1 cellular context compared by ENCODE assay signal in genomic region chr1:9553736-9554144, GRCh38.
TF ChIP-seq lines count a peak whose summit lies in the region.

No MANE protein-coding gene starts in this region.

TF ChIP-seq in HepG2, 621 proteins besides CTCF, POLR2A, EP300 and RAD21 (continued from another document and continues in another):
- TF ChIP-seq ZNF232 (CRISPR knock-in tag; IDR thresholded peaks at IDR 0.05; ENCODE audit: borderline replicate concordance), result no peak; the same call in 1 of the 2 replicates
- TF ChIP-seq GMEB1 (CRISPR knock-in tag; IDR thresholded peaks at IDR 0.05; ENCODE audit: borderline replicate concordance), result peak; percentile 59; the same call in 1 of the 2 replicates
- TF ChIP-seq MAFG (CRISPR knock-in tag; IDR thresholded peaks at IDR 0.05), result no peak
- no peak for TF ChIP-seq MTF2 (CRISPR knock-in tag; IDR thresholded peaks at IDR 0.05; ENCODE audit: borderline replicate concordance)
- no peak for TF ChIP-seq YY1 (IDR thresholded peaks at IDR 0.05; ENCODE audit: insufficient read depth, insufficient replicate concordance, low read depth, low read length)
- 0 out of 2 replicates have a peak, but pooled peaks have one; percentile 39 for TF ChIP-seq ZNF121 (CRISPR knock-in tag; IDR thresholded peaks at IDR 0.05)
- peak; percentile 73; the same call in 1 of the 2 replicates for TF ChIP-seq TFAP4 (IDR thresholded peaks at IDR 0.05; ENCODE audit: borderline replicate concordance, low read depth)
- no peak for TF ChIP-seq SUZ12 (IDR thresholded peaks at IDR 0.05; ENCODE audit: low read depth, low read length)
- peak; percentile 99 for TF ChIP-seq TFE3 (CRISPR knock-in tag; IDR thresholded peaks at IDR 0.05)
- no peak for TF ChIP-seq MATR3 (CRISPR knock-in tag; IDR thresholded peaks at IDR 0.05)
- no peak for TF ChIP-seq CHCHD3 (CRISPR knock-in tag; IDR thresholded peaks at IDR 0.05)
- TF ChIP-seq BHLHE40 (IDR thresholded peaks at IDR 0.05; ENCODE audit: low read length), result 0 out of 2 replicates have a peak, but pooled peaks have one; percentile 20
- no peak for TF ChIP-seq GPN1 (CRISPR knock-in tag; IDR thresholded peaks at IDR 0.05; ENCODE audit: borderline replicate concordance)
- peak; percentile 63; the same call in 1 of the 2 replicates for TF ChIP-seq HINFP (CRISPR knock-in tag; IDR thresholded peaks at IDR 0.05; ENCODE audit: low read depth)
- no peak for TF ChIP-seq SRSF1 (optimal IDR thresholded peaks at IDR 0.05; ENCODE audit: low read depth, low read length)
- peak; percentile 99 for TF ChIP-seq ARID5B (CRISPR knock-in tag; IDR thresholded peaks at IDR 0.05)
- TF ChIP-seq CERS6 (CRISPR knock-in tag; IDR thresholded peaks at IDR 0.05), result no peak
- TF ChIP-seq CBX1 (IDR thresholded peaks at IDR 0.05; ENCODE audit: low read depth), result no peak
- TF ChIP-seq JARID2 (CRISPR knock-in tag; IDR thresholded peaks at IDR 0.05; ENCODE audit: insufficient replicate concordance), result peak; percentile 23
- TF ChIP-seq ZNF253 (CRISPR knock-in tag; IDR thresholded peaks at IDR 0.05; ENCODE audit: borderline replicate concordance), result 0 out of 2 replicates have a peak, but pooled peaks have one; percentile 53
- peak; percentile 59; the same call in 1 of the 2 replicates for TF ChIP-seq ZNF281 (CRISPR knock-in tag; IDR thresholded peaks at IDR 0.05; ENCODE audit: borderline replicate concordance)
- no peak for TF ChIP-seq SIN3B (IDR thresholded peaks at IDR 0.05; ENCODE audit: low read length)
- TF ChIP-seq ZNF788 (CRISPR knock-in tag; IDR thresholded peaks at IDR 0.05; ENCODE audit: borderline replicate concordance), result peak; percentile 79; the same call in 1 of the 2 replicates
- TF ChIP-seq ZNF317 (CRISPR knock-in tag; IDR thresholded peaks at IDR 0.05), result peak; percentile 31; the same call in 1 of the 2 replicates
- 0 out of 2 replicates have a peak, but pooled peaks have one; percentile 62 for TF ChIP-seq ZBTB39 (CRISPR knock-in tag; IDR thresholded peaks at IDR 0.05)
- no peak for TF ChIP-seq RFX1 (IDR thresholded peaks at IDR 0.05)
- peak; percentile 59; the same call in 1 of the 2 replicates for TF ChIP-seq SPEN (CRISPR knock-in tag; IDR thresholded peaks at IDR 0.05; ENCODE audit: low read depth)
- TF ChIP-seq FIP1L1 (IDR thresholded peaks at IDR 0.05; ENCODE audit: borderline replicate concordance, insufficient read depth, low read depth, low read length), result no peak
- peak; percentile 94; the same call in 1 of the 2 replicates for TF ChIP-seq RXRA (CRISPR knock-in tag; IDR thresholded peaks at IDR 0.05)
- 0 out of 2 replicates have a peak, but pooled peaks have one; percentile 58 for TF ChIP-seq ZBTB4 (CRISPR knock-in tag; IDR thresholded peaks at IDR 0.05; ENCODE audit: borderline replicate concordance)
- TF ChIP-seq SMARCC2 (IDR thresholded peaks at IDR 0.05), result no peak
- TF ChIP-seq PITX1 (CRISPR knock-in tag; IDR thresholded peaks at IDR 0.05), result peak; percentile 98
- no peak; the same call in 1 of the 2 replicates for TF ChIP-seq KAT7 (CRISPR knock-in tag; IDR thresholded peaks at IDR 0.05; ENCODE audit: borderline replicate concordance)
- peak; percentile 89; the same call in 1 of the 2 replicates for TF ChIP-seq ZNF710 (CRISPR knock-in tag; IDR thresholded peaks at IDR 0.05; ENCODE audit: borderline replicate concordance)
- TF ChIP-seq ADNP (CRISPR knock-in tag; IDR thresholded peaks at IDR 0.05), result no peak
